ENCODE assay signal across 1 cellular context in the genomic region with DNA sequence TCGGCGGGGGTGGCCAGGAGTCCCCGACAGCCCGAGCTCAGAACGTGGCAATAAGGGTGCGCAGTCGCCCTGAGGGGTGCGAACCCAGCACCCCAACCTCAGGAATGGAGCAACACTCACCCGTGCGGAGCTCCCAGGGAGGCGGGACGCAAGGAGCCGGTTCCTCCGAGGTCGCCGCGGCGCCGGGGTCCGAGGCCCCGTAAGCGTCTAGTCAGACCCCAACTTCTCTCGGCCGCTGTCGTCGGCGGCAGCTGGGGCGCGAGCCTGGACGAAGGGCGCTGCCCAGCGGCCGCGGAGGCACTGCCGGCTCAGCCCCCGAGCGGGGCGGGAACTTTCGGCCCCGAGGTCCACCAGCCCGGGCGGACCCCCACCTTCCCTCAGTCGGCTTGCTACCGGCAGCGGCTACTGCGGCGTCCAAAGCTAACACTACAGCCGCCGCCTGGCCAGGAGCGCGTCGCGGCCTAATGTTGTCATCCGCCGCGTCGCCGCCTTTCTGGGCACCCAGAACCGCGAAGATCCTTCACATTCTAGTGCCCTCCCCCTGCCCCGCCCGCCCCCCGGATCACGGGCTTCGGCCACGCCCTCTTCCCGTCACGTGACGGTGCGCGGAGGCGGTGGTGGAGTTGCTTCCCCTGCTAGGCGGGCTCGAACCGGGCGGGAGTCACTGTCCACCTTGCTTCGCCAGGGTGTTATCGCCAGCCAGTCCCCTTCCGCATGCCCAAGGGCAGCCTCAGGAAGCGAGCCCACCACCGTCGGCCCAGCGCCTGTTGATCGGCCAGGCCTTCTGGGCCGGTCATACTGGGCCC.
TF ChIP-seq lines count a peak whose summit lies in the region.

A gene with protein sequence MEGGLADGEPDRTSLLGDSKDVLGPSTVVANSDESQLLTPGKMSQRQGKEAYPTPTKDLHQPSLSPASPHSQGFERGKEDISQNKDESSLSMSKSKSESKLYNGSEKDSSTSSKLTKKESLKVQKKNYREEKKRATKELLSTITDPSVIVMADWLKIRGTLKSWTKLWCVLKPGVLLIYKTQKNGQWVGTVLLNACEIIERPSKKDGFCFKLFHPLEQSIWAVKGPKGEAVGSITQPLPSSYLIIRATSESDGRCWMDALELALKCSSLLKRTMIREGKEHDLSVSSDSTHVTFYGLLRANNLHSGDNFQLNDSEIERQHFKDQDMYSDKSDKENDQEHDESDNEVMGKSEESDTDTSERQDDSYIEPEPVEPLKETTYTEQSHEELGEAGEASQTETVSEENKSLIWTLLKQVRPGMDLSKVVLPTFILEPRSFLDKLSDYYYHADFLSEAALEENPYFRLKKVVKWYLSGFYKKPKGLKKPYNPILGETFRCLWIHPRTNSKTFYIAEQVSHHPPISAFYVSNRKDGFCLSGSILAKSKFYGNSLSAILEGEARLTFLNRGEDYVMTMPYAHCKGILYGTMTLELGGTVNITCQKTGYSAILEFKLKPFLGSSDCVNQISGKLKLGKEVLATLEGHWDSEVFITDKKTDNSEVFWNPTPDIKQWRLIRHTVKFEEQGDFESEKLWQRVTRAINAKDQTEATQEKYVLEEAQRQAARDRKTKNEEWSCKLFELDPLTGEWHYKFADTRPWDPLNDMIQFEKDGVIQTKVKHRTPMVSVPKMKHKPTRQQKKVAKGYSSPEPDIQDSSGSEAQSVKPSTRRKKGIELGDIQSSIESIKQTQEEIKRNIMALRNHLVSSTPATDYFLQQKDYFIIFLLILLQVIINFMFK (minus strand): TSS at position 495 of the 806 bp plus-strand sequence. CDS start 72,220 bp downstream, outside the sequence.

TF ChIP-seq in GM12878, 131 proteins besides CTCF, POLR2A, EP300 and RAD21 (continued from another document and continues in another):
- TF ChIP-seq, protein P1, sequence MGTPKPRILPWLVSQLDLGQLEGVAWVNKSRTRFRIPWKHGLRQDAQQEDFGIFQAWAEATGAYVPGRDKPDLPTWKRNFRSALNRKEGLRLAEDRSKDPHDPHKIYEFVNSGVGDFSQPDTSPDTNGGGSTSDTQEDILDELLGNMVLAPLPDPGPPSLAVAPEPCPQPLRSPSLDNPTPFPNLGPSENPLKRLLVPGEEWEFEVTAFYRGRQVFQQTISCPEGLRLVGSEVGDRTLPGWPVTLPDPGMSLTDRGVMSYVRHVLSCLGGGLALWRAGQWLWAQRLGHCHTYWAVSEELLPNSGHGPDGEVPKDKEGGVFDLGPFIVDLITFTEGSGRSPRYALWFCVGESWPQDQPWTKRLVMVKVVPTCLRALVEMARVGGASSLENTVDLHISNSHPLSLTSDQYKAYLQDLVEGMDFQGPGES (IDR thresholded peaks at IDR 0.05): no peak
- no peak for TF ChIP-seq CBX5 (IDR thresholded peaks at IDR 0.05; ENCODE audit: low read depth)
- TF ChIP-seq, protein P2, sequence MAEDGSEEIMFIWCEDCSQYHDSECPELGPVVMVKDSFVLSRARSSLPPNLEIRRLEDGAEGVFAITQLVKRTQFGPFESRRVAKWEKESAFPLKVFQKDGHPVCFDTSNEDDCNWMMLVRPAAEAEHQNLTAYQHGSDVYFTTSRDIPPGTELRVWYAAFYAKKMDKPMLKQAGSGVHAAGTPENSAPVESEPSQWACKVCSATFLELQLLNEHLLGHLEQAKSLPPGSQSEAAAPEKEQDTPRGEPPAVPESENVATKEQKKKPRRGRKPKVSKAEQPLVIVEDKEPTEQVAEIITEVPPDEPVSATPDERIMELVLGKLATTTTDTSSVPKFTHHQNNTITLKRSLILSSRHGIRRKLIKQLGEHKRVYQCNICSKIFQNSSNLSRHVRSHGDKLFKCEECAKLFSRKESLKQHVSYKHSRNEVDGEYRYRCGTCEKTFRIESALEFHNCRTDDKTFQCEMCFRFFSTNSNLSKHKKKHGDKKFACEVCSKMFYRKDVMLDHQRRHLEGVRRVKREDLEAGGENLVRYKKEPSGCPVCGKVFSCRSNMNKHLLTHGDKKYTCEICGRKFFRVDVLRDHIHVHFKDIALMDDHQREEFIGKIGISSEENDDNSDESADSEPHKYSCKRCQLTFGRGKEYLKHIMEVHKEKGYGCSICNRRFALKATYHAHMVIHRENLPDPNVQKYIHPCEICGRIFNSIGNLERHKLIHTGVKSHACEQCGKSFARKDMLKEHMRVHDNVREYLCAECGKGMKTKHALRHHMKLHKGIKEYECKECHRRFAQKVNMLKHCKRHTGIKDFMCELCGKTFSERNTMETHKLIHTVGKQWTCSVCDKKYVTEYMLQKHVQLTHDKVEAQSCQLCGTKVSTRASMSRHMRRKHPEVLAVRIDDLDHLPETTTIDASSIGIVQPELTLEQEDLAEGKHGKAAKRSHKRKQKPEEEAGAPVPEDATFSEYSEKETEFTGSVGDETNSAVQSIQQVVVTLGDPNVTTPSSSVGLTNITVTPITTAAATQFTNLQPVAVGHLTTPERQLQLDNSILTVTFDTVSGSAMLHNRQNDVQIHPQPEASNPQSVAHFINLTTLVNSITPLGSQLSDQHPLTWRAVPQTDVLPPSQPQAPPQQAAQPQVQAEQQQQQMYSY (CRISPR knock-in tag; IDR thresholded peaks at IDR 0.05): no peak
- no peak for TF ChIP-seq STAT3 (IDR thresholded peaks at IDR 0.05; ENCODE audit: low read depth, low read length)
- TF ChIP-seq SREBF1 (IDR thresholded peaks at IDR 0.05; ENCODE audit: low read length): peak; percentile 8; the same call in 1 of the 2 replicates
- TF ChIP-seq, protein P3, sequence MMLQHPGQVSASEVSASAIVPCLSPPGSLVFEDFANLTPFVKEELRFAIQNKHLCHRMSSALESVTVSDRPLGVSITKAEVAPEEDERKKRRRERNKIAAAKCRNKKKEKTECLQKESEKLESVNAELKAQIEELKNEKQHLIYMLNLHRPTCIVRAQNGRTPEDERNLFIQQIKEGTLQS (IDR thresholded peaks at IDR 0.05; ENCODE audit: borderline replicate concordance, extremely low read depth, low read depth, low read length): peak; percentile 82; the same call in 1 of the 2 replicates
- TF ChIP-seq CREM (IDR thresholded peaks at IDR 0.05; ENCODE audit: low read depth): peak; percentile 99
- TF ChIP-seq FOXK2 (IDR thresholded peaks at IDR 0.05): no peak
- no peak for TF ChIP-seq FOXM1 (IDR thresholded peaks at IDR 0.05; ENCODE audit: low read depth, low read length)
- TF ChIP-seq, protein P4, sequence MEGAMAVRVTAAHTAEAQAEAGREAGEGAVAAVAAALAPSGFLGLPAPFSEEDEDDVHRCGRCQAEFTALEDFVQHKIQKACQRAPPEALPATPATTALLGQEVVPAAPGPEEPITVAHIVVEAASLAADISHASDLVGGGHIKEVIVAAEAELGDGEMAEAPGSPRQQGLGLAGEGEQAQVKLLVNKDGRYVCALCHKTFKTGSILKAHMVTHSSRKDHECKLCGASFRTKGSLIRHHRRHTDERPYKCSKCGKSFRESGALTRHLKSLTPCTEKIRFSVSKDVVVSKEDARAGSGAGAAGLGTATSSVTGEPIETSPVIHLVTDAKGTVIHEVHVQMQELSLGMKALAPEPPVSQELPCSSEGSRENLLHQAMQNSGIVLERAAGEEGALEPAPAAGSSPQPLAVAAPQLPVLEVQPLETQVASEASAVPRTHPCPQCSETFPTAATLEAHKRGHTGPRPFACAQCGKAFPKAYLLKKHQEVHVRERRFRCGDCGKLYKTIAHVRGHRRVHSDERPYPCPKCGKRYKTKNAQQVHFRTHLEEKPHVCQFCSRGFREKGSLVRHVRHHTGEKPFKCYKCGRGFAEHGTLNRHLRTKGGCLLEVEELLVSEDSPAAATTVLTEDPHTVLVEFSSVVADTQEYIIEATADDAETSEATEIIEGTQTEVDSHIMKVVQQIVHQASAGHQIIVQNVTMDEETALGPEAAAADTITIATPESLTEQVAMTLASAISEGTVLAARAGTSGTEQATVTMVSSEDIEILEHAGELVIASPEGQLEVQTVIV (IDR thresholded peaks at IDR 0.05; ENCODE audit: borderline replicate concordance, partially characterized antibody): no peak
- no peak for TF ChIP-seq BMI1 (IDR thresholded peaks at IDR 0.05; ENCODE audit: borderline replicate concordance)
- TF ChIP-seq, protein P5, sequence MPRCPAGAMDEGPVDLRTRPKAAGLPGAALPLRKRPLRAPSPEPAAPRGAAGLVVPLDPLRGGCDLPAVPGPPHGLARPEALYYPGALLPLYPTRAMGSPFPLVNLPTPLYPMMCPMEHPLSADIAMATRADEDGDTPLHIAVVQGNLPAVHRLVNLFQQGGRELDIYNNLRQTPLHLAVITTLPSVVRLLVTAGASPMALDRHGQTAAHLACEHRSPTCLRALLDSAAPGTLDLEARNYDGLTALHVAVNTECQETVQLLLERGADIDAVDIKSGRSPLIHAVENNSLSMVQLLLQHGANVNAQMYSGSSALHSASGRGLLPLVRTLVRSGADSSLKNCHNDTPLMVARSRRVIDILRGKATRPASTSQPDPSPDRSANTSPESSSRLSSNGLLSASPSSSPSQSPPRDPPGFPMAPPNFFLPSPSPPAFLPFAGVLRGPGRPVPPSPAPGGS (IDR thresholded peaks at IDR 0.05; ENCODE audit: borderline replicate concordance, insufficient read depth, low read depth, low read length, poor library complexity, severe bottlenecking): peak; percentile 45
- TF ChIP-seq STAT1 (conservative IDR thresholded peaks at IDR 0.05): no peak
- peak; percentile 88 for TF ChIP-seq POLR2AphosphoS2 (IDR thresholded peaks at IDR 0.05; ENCODE audit: low read depth, low read length)
- TF ChIP-seq BRCA1 (IDR thresholded peaks at IDR 0.05; ENCODE audit: low read depth, low read length): no peak
- TF ChIP-seq, protein P6, sequence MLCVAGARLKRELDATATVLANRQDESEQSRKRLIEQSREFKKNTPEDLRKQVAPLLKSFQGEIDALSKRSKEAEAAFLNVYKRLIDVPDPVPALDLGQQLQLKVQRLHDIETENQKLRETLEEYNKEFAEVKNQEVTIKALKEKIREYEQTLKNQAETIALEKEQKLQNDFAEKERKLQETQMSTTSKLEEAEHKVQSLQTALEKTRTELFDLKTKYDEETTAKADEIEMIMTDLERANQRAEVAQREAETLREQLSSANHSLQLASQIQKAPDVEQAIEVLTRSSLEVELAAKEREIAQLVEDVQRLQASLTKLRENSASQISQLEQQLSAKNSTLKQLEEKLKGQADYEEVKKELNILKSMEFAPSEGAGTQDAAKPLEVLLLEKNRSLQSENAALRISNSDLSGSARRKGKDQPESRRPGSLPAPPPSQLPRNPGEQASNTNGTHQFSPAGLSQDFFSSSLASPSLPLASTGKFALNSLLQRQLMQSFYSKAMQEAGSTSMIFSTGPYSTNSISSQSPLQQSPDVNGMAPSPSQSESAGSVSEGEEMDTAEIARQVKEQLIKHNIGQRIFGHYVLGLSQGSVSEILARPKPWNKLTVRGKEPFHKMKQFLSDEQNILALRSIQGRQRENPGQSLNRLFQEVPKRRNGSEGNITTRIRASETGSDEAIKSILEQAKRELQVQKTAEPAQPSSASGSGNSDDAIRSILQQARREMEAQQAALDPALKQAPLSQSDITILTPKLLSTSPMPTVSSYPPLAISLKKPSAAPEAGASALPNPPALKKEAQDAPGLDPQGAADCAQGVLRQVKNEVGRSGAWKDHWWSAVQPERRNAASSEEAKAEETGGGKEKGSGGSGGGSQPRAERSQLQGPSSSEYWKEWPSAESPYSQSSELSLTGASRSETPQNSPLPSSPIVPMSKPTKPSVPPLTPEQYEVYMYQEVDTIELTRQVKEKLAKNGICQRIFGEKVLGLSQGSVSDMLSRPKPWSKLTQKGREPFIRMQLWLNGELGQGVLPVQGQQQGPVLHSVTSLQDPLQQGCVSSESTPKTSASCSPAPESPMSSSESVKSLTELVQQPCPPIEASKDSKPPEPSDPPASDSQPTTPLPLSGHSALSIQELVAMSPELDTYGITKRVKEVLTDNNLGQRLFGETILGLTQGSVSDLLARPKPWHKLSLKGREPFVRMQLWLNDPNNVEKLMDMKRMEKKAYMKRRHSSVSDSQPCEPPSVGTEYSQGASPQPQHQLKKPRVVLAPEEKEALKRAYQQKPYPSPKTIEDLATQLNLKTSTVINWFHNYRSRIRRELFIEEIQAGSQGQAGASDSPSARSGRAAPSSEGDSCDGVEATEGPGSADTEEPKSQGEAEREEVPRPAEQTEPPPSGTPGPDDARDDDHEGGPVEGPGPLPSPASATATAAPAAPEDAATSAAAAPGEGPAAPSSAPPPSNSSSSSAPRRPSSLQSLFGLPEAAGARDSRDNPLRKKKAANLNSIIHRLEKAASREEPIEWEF (IDR thresholded peaks at IDR 0.05; ENCODE audit: insufficient replicate concordance, low read depth, low read length): no peak
- peak; percentile 46; the same call in 1 of the 2 replicates for TF ChIP-seq YY1 (IDR thresholded peaks at IDR 0.05; ENCODE audit: low read depth, low read length)
- TF ChIP-seq, protein P7, sequence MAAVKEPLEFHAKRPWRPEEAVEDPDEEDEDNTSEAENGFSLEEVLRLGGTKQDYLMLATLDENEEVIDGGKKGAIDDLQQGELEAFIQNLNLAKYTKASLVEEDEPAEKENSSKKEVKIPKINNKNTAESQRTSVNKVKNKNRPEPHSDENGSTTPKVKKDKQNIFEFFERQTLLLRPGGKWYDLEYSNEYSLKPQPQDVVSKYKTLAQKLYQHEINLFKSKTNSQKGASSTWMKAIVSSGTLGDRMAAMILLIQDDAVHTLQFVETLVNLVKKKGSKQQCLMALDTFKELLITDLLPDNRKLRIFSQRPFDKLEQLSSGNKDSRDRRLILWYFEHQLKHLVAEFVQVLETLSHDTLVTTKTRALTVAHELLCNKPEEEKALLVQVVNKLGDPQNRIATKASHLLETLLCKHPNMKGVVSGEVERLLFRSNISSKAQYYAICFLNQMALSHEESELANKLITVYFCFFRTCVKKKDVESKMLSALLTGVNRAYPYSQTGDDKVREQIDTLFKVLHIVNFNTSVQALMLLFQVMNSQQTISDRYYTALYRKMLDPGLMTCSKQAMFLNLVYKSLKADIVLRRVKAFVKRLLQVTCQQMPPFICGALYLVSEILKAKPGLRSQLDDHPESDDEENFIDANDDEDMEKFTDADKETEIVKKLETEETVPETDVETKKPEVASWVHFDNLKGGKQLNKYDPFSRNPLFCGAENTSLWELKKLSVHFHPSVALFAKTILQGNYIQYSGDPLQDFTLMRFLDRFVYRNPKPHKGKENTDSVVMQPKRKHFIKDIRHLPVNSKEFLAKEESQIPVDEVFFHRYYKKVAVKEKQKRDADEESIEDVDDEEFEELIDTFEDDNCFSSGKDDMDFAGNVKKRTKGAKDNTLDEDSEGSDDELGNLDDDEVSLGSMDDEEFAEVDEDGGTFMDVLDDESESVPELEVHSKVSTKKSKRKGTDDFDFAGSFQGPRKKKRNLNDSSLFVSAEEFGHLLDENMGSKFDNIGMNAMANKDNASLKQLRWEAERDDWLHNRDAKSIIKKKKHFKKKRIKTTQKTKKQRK (IDR thresholded peaks at IDR 0.05; ENCODE audit: low read depth, low read length): no peak
- peak; percentile 37; the same call in 1 of the 2 replicates for TF ChIP-seq NR2F1 (conservative IDR thresholded peaks at IDR 0.05)
- TF ChIP-seq MTA3 (IDR thresholded peaks at IDR 0.05; ENCODE audit: borderline replicate concordance, low read length): no peak
- TF ChIP-seq EZH2 (IDR thresholded peaks at IDR 0.05; ENCODE audit: borderline replicate concordance, control insufficient read depth, low read depth, low read length): no peak
- TF ChIP-seq HDAC6 (IDR thresholded peaks at IDR 0.05; ENCODE audit: unreplicated experiment): no peak
- no peak for TF ChIP-seq PAX8 (IDR thresholded peaks at IDR 0.05)
- no peak for TF ChIP-seq ZNF274 (IDR thresholded peaks at IDR 0.05; ENCODE audit: insufficient read depth, insufficient read length)
- TF ChIP-seq SPI1 (IDR thresholded peaks at IDR 0.05; ENCODE audit: borderline replicate concordance, insufficient read depth, low read depth, low read length): 0 out of 2 replicates have a peak, but pooled peaks have one; percentile 1
- peak; percentile 59; the same call in 1 of the 2 replicates for TF ChIP-seq TCF12 (IDR thresholded peaks at IDR 0.05; ENCODE audit: low read depth, low read length)
- peak; percentile 16 for TF ChIP-seq MEF2B (IDR thresholded peaks at IDR 0.05; ENCODE audit: partially characterized antibody, poor library complexity, severe bottlenecking)
- no peak for TF ChIP-seq NR2C1 (IDR thresholded peaks at IDR 0.05)
